9 cellular contexts compared by ENCODE assay signal in the genomic region with DNA sequence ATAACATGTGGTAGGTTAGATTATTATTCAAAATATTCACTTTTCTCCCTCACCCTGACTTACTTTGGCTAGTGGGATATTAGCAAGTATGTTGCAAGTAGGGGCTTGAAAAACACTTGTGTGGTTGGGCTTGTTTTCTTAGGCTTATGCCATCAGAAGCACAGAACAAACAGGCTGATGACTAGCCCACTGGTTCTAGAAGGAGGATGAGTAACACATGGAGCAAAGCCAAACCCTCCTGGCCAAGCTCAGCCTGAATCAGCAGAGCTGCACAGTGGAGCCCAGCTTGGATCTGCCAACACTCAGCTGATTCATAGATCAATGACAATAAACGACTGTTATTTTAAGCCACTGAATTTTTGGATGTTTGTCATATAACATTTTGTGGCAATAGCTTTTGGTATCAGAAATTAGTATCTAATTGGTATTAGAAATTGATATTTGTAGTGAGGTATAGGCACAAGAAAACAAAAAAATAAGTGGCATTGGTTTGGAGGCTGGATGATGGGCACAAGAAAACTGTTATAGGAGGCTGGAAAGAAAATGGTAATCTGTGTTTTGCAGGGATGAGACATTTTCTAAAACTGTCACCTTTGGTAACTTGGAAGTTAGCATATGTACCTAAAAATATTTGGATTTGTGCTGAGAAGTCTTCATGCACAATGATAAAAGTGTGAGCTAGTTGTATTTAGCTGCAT. TPM values are rescaled to one million over a fixed set of nuclear protein-coding genes. Genes with fewer than 3 reads are reported as not detected.
DNase-seq lines count a peak whose midpoint lies in the region; ATAC-seq and TF ChIP-seq lines count a peak whose summit lies in the region.
"Had no signal": no experiment of that assay in that cellular context is flagged by ENCODE, and none has a peak within 500 bp of the region (broad histone marks: within the 10 kb centered on the region; RNA-seq: fewer than 3 reads in every experiment).

No MANE protein-coding gene starts in this region.

- POLR2A ChIA-PET in Caco-2 (lab: Charles Lee): no interaction called here

- no peaks in the 10 kb centered on the region for H3K4me1 ChIP-seq in Caco-2

- CTCF ChIA-PET in Caco-2 (lab: Charles Lee): interaction anchor here (0.5 kb wide), 1 partner anchor 10 kb away, joined by 4 read pairs; no protein-coding TSS in a partner anchor

- no peak overlapping the region for H3K27ac Mint-ChIP-seq in Caco-2 (ENCODE audit: unreplicated experiment)
- H3K27ac Mint-ChIP-seq: type B pancreatic cell had no signal

- peak; percentile 88 for DNase-seq in GM03348 (ENCODE audit: low spot score)
- peak; percentile 8 for DNase-seq in SHP77 treated with DMSO at 0.1 percent for 48 hours (lab: John Stamatoyannopoulos, UW)
- peak; percentile 90 for DNase-seq in foreskin melanocyte
- peak; percentile 100 for DNase-seq in renal cortical epithelial cell (ENCODE audit: low read depth)
- DNase-seq in Caco-2: no peak
- no peak for DNase-seq in activated naive CD4-positive, alpha-beta T cell (lab: John Stamatoyannopoulos, UW)

- H3K27me3 ChIP-seq in Caco-2 (replicated peaks; ENCODE audit: control insufficient read depth, insufficient read depth, low read length): no peaks in the 10 kb centered on the region

- H3K36me3 Mint-ChIP-seq in Caco-2 (ENCODE audit: insufficient read depth, unreplicated experiment): no peaks in the 10 kb centered on the region

- H3K9me3 ChIP-seq in Caco-2: no peaks in the 10 kb centered on the region

- H3K36me3 ChIP-seq in Caco-2 (ENCODE audit: control insufficient read depth, insufficient read depth, low read length): no peaks in the 10 kb centered on the region

- H3K4me3 Mint-ChIP-seq in Caco-2 (ENCODE audit: unreplicated experiment): no peak overlapping the region
- H3K4me3 Mint-ChIP-seq: type B pancreatic cell had no signal

- intact Hi-C loops in Caco-2 (cut with micrococcal nuclease; ENCODE audit: unreplicated experiment): no loop called here

- ATAC-seq in HG03039 (IDR thresholded peaks at IDR 0.05; ENCODE audit: unreplicated experiment) (no peak), GM18511 (IDR thresholded peaks at IDR 0.05; ENCODE audit: unreplicated experiment) (no peak)

- H3K4me3 ChIP-seq in Caco-2 (ENCODE audit: low read depth, low read length): no peak overlapping the region

- H3K27me3 Mint-ChIP-seq in Caco-2 (ENCODE audit: insufficient read depth, unreplicated experiment): no peaks in the 10 kb centered on the region
- H3K27me3 Mint-ChIP-seq: type B pancreatic cell had no signal

- TF ChIP-seq CTCF in Caco-2 (IDR thresholded peaks at IDR 0.05; ENCODE audit: insufficient read depth in 1 of 2, low read depth in 1 of 2, low read length in 1 of 2, severe bottlenecking in 1 of 2, unreplicated experiment in 1 of 2): no peak

- no peaks in the 10 kb centered on the region for H3K4me1 Mint-ChIP-seq in Caco-2 (ENCODE audit: low read depth, unreplicated experiment)

- no TSS peak for BruUV-seq in Caco-2 (replicated peaks; lab: Mats Ljungman, UMichigan)

- H3K9me3 Mint-ChIP-seq in Caco-2 (ENCODE audit: unreplicated experiment): no peaks in the 10 kb centered on the region

RNA-seq across cellular contexts. Expression of a gene that starts 46.1 kb away (rescaled TPM):
- total RNA-seq in renal cortical epithelial cell (0.69 and 13.4 TPM in 2 replicates), Caco-2 (2022) (38.5 and 38.8 TPM in 2 replicates)

Comparison
In these comparisons a context has a peak if more than half of its experiments do, and no peak if none do; other contexts are left out.
1. DNase-seq: peak in GM03348 (single experiment), SHP77 treated with DMSO at 0.1 percent for 48 hours (single experiment), foreskin melanocyte (single experiment) and renal cortical epithelial cell (single experiment); none in Caco-2 (0 of 2) and activated naive CD4-positive, alpha-beta T cell (0 of 4).